Comparison of ENCODE assay signal across 28 cellular contexts in the genomic region with DNA sequence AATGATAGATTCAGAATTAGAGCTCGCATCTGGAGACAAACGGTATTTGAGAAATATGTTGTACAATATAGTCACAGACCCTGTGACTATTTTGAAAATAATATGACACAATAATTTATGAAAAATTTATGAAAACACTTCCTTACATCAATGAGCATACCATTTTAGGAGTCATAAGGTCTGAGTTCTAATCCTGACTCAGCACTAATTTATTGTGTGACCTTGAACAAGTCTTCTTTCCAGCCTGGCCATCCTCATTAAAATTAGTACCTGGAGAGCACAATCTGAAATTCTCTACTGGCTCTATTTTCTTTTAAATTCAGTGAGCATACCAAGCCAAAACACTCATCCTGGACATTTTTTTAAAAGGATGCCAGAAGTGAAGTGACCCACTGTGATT.
"Had no signal": no experiment of that assay in that cellular context is flagged by ENCODE, and none has a peak within 500 bp of the region (broad histone marks: within the 10 kb centered on the region; RNA-seq: fewer than 3 reads in every experiment).

No MANE protein-coding gene starts in this region.

- H3K9me3 ChIP-seq: ovary, psoas muscle, spleen, suprapubic skin, testis, tibial artery, transverse colon, upper lobe of right lung, uterus had no signal

- H2AFZ ChIP-seq: neural progenitor cell, parathyroid adenoma had no signal

- H3K79me2 ChIP-seq: parathyroid adenoma had no signal

- H3K9ac ChIP-seq: neural progenitor cell, parathyroid adenoma had no signal

- H3K36me3 ChIP-seq: neural progenitor cell, ovary, spleen, suprapubic skin, tibial artery, transverse colon, upper lobe of right lung, uterus had no signal

- H3K4me1 ChIP-seq: neural progenitor cell, parathyroid adenoma, psoas muscle, spleen, suprapubic skin, testis, tibial artery, transverse colon, upper lobe of right lung, uterus had no signal

- ATAC-seq: natural killer cell; psoas muscle; right cardiac atrium; sciatic nerve; stimulated activated memory B cell treated with anti-CD40 and anti-IgM and Interleukin-4, amounts not matched to agents 10 μg/mL and 1 μg/mL and 100 μg/mL, for 72 hours; stimulated activated naive CD8-positive, alpha-beta T cell treated with anti-CD3 and anti-CD28 coated beads, Interleukin-15, amount 100 ng/mL, for 72 hours; stimulated activated naive CD8-positive, alpha-beta T cell treated with anti-CD3 and anti-CD28 coated beads, Interleukin-15, Interleukin-2, amounts not matched to agents 100 U/mL and 50 U/mL, for 24 hours; upper lobe of right lung had no signal

- H3K27ac ChIP-seq: neural progenitor cell, ovary, parathyroid adenoma, psoas muscle, skin epidermis, spleen, suprapubic skin, testis, tibial artery, transverse colon, upper lobe of right lung, uterus had no signal

- H3K27me3 ChIP-seq: neural progenitor cell, ovary, spleen, suprapubic skin, testis, tibial artery, transverse colon, upper lobe of right lung, uterus had no signal

- DNase-seq: natural killer cell; occipital lobe; ovary; posterior cingulate gyrus; psoas muscle; right cardiac atrium; spleen; stimulated activated CD4-positive, alpha-beta T cell treated with anti-CD3 and anti-CD28 coated beads, Interleukin-12 subunit alpha, Interleukin-12 subunit beta, amount 100 ng/mL, for 4 hours; stimulated activated CD4-positive, alpha-beta T cell treated with anti-CD3 and anti-CD28 coated beads, Interleukin-1b, Interleukin-23, amount 100 ng/mL, for 48 hours; stimulated activated CD4-positive, alpha-beta T cell treated with anti-CD3 and anti-CD28 coated beads, Interleukin-4, amount 100 ng/mL, for 1 hour; stimulated activated CD4-positive, alpha-beta T cell treated with anti-CD3 and anti-CD28 coated beads, Interleukin-4, amount 100 ng/mL, for 4 hours; stimulated activated CD8-positive, alpha-beta memory T cell treated with anti-CD3 and anti-CD28 coated beads, Interleukin-4, amount 100 ng/mL, for 48 hours; stimulated activated naive CD4-positive, alpha-beta T cell; stimulated activated naive CD8-positive, alpha-beta T cell treated with anti-CD3 and anti-CD28 coated beads, Interleukin-15, amount 100 ng/mL, for 72 hours; stimulated activated naive CD8-positive, alpha-beta T cell treated with anti-CD3 and anti-CD28 coated beads, Interleukin-15, Interleukin-2, amounts not matched to agents 100 U/mL and 50 U/mL, for 24 hours; substantia nigra; testis; tibial artery; transverse colon; upper lobe of right lung; uterus had no signal

- H3K4me3 ChIP-seq: neural progenitor cell, ovary, psoas muscle, skin epidermis, smooth muscle cell, spleen, suprapubic skin, testis, tibial artery, transverse colon, upper lobe of right lung, uterus had no signal

- H3K4me2 ChIP-seq: neural progenitor cell, smooth muscle cell had no signal
